8 cellular contexts compared by ENCODE assay signal in genomic region chr3:48440590-48440958, GRCh38. TPM values are rescaled to one million over a fixed set of nuclear protein-coding genes. Genes with fewer than 3 reads are reported as not detected.
DNase-seq lines count a peak whose midpoint lies in the region; ATAC-seq and TF ChIP-seq lines count a peak whose summit lies in the region.

No MANE protein-coding gene starts in this region.

- H3K4me3 ChIP-seq in foreskin fibroblast (ENCODE audit: low read depth in 1 of 2, low read length in 2 of 2) (peak overlapping the region; percentile 56 to 99), psoas muscle (peak overlapping the region; percentile 89)

- intact Hi-C loops in psoas muscle (cut with DNase I): no loop called here

- peak overlapping the region; percentile 94 for H3K4me3 Mint-ChIP-seq in activated T-cell treated with anti-CD3 and anti-CD28 coated beads, Interleukin-2, amount 50 U/mL, for 4 hours
- H3K4me3 Mint-ChIP-seq in T-helper 2 cell treated with Interferon-gamma antibody and Interleukin-4, amounts not matched to agents 5 μg/mL and 100 μg/mL, for 36 hours: peak overlapping the region; percentile 99

- peak overlapping the region; percentile 92 for H3K27ac ChIP-seq in psoas muscle

- peak overlapping the region; percentile 95 for H3K27ac Mint-ChIP-seq in T-helper 2 cell treated with Interferon-gamma antibody and Interleukin-4, amounts not matched to agents 5 μg/mL and 100 μg/mL, for 36 hours

- H3K36me3 Mint-ChIP-seq in activated T-cell treated with anti-CD3 and anti-CD28 coated beads, Interleukin-2, amount 50 U/mL, for 4 hours (ENCODE audit: insufficient read depth): peaks cover 22% of the 10 kb centered on the region
- H3K36me3 Mint-ChIP-seq in T-helper 2 cell treated with Interferon-gamma antibody and Interleukin-4, amounts not matched to agents 5 μg/mL and 100 μg/mL, for 36 hours (ENCODE audit: low read depth): peaks cover 37% of the 10 kb centered on the region

- H3K9me3 ChIP-seq in psoas muscle: no peaks in the 10 kb centered on the region

- peaks cover 24% of the 10 kb centered on the region for H3K4me1 ChIP-seq in psoas muscle

- ATAC-seq in activated T-cell treated with anti-CD3 and anti-CD28 coated beads, Interleukin-2, amount 50 U/mL, for 4 hours: peak; percentile 3 to 8
- ATAC-seq in psoas muscle: peak in 3 of 4 donors; percentile 3 to 26 (median 15)
- no peak for ATAC-seq in GM19395 (IDR thresholded peaks at IDR 0.05; ENCODE audit: unreplicated experiment)

- no peaks in the 10 kb centered on the region for H3K9me3 Mint-ChIP-seq in activated T-cell treated with anti-CD3 and anti-CD28 coated beads, Interleukin-2, amount 50 U/mL, for 4 hours
- no peaks in the 10 kb centered on the region for H3K9me3 Mint-ChIP-seq in T-helper 2 cell treated with Interferon-gamma antibody and Interleukin-4, amounts not matched to agents 5 μg/mL and 100 μg/mL, for 36 hours

- no peak for TF ChIP-seq CTCF in foreskin fibroblast (IDR thresholded peaks at IDR 0.05; ENCODE audit: low read depth, low read length)
- TF ChIP-seq CTCF in psoas muscle (IDR thresholded peaks at IDR 0.05): no peak

- H3K27me3 Mint-ChIP-seq in activated T-cell treated with anti-CD3 and anti-CD28 coated beads, Interleukin-2, amount 50 U/mL, for 4 hours (ENCODE audit: low read depth): no peaks in the 10 kb centered on the region
- no peaks in the 10 kb centered on the region for H3K27me3 Mint-ChIP-seq in T-helper 2 cell treated with Interferon-gamma antibody and Interleukin-4, amounts not matched to agents 5 μg/mL and 100 μg/mL, for 36 hours (ENCODE audit: low read depth)

- H3K4me1 Mint-ChIP-seq in activated T-cell treated with anti-CD3 and anti-CD28 coated beads, Interleukin-2, amount 50 U/mL, for 4 hours (ENCODE audit: low read depth): peaks cover 27% of the 10 kb centered on the region
- peaks cover 24% of the 10 kb centered on the region for H3K4me1 Mint-ChIP-seq in T-helper 2 cell treated with Interferon-gamma antibody and Interleukin-4, amounts not matched to agents 5 μg/mL and 100 μg/mL, for 36 hours (ENCODE audit: low read depth)

- peaks cover 0 to 36% of the 10 kb centered on the region in 2 donors for H3K36me3 ChIP-seq in psoas muscle (ENCODE audit: insufficient read depth in 1 of 2, low read depth in 1 of 2)

- WGBS in psoas muscle, 3 donors: 2 to 3% (median 2%) methylated on average over 21 of the region's 21 CpGs

- H3K27me3 ChIP-seq in psoas muscle (ENCODE audit: insufficient read depth in 3 of 3, low read length in 2 of 3): no peaks in the 10 kb centered on the region

- DNase-seq in activated T-cell treated with anti-CD3 and anti-CD28 coated beads, Interleukin-2, amount 50 U/mL, for 4 hours: no peak
- DNase-seq in activated T-cell treated with anti-CD3 and anti-CD28 coated beads, Interleukin-2, amount 50 U/mL, for 1 hour: no peak
- DNase-seq in T-helper 2 cell treated with Interferon-gamma antibody and Interleukin-4, amounts not matched to agents 5 μg/mL and 100 μg/mL, for 36 hours (ENCODE audit: low spot score): no peak
- peak in 1 of 2 donors; percentile 28 for DNase-seq in foreskin fibroblast
- DNase-seq in psoas muscle: no peak
- DNase-seq in NAMALWA (ENCODE audit: low spot score): no peak
- no peak for DNase-seq in HK-2 (ENCODE audit: unreplicated experiment)

RNA-seq across cellular contexts. Expression of gene TMA7, which starts 0.5 kb away (rescaled TPM):
- total RNA-seq in activated T-cell treated with anti-CD3 and anti-CD28 coated beads, Interleukin-2, amount 50 U/mL, for 4 hours: 100 to 1,000 TPM; 306 to 337 (median 326) TPM
- total RNA-seq in psoas muscle: 100 to 1,000 TPM; 156 to 218 (median 185) TPM
- polyA plus RNA-seq in psoas muscle: 100 to 1,000 TPM; 295 to 342 (median 332) TPM

RNA-seq across cellular contexts. Expression of gene CCDC51, which starts 0.7 kb away (rescaled TPM):
- 10 to 100 TPM; 21.7 to 29.4 (median 24.7) TPM for total RNA-seq in activated T-cell treated with anti-CD3 and anti-CD28 coated beads, Interleukin-2, amount 50 U/mL, for 4 hours
- total RNA-seq in psoas muscle: 1 to 10 TPM; 5.3 to 9.5 (median 5.4) TPM
- 10 to 100 TPM in 2 of 3 donors, 1 to 10 TPM in 1; 7.7 to 19.6 (median 16.5) TPM for polyA plus RNA-seq in psoas muscle

RNA-seq across cellular contexts. Expression of gene ATRIP, which starts 6.0 kb away (rescaled TPM):
- total RNA-seq in activated T-cell treated with anti-CD3 and anti-CD28 coated beads, Interleukin-2, amount 50 U/mL, for 4 hours: 10 to 100 TPM; 17.3 to 17.6 (median 17.5) TPM
- total RNA-seq in psoas muscle: 1 to 10 TPM; 4.4 to 5.6 (median 5.2) TPM
- 1 to 10 TPM; 3.7 to 4.5 (median 3.9) TPM for polyA plus RNA-seq in psoas muscle

RNA-seq across cellular contexts. Expression of gene PLXNB1, which starts 10.7 kb away (rescaled TPM):
- 1 to 10 TPM; 6.0 to 7.2 (median 6.8) TPM for total RNA-seq in activated T-cell treated with anti-CD3 and anti-CD28 coated beads, Interleukin-2, amount 50 U/mL, for 4 hours
- total RNA-seq in psoas muscle: 1 to 10 TPM; 2.5 to 3.9 (median 2.8) TPM
- polyA plus RNA-seq in psoas muscle: 1 to 10 TPM; 2.3 to 6.1 (median 2.5) TPM
